Comparison of ENCODE assay signal across 10 cellular contexts in the genomic region with DNA sequence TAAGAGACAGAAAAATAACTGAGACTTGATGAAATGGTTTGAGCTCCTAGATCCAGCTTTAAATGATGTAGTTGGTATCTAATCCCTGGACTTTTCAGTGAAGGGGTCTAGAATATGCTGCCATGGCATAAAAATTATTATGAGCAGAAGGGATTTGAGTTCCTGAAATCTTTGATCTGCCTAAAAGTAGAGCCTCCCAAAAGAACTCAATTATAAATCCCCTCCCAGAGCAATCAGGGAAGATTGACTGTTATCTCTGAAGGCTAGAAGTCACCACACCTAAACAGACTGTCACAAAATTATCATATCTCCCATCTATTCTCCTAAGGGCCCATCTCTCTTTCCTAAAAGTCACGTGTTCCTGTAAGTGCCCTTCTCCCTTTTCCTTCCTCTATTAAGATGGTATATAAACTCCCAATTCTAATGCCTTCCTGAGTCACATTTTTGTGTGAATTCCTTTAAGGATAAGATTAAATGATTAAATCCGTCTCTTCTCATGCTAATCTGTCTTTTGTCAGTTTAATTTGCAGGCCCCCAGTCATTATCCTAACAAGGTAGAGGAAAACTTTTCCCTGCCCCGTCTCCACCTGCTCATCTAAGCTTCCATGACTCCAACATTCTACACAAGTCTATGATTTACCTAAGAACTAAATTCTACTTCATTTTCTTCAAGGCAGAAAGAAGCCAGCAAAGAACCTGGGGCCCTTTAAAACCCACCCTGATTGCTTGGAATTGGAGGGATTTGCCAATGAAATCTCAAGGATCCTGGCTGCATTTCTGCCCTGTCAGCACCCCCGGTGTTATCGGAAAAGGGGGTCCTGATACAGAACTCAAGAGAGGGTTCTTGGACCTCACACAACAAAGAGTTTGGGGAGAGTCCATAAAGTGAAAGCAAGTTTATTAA. TPM values are rescaled to one million over a fixed set of nuclear protein-coding genes. Genes with fewer than 3 reads are reported as not detected.
DNase-seq lines count a peak whose midpoint lies in the region; ATAC-seq, FAIRE-seq and TF ChIP-seq lines count a peak whose summit lies in the region.
"Had no signal": no experiment of that assay in that cellular context is flagged by ENCODE, and none has a peak within 500 bp of the region (broad histone marks: within the 10 kb centered on the region; RNA-seq: fewer than 3 reads in every experiment).

No MANE protein-coding gene starts in this region.

- H4K5ac ChIP-seq in H1 (ENCODE audit: insufficient read length, low read depth, low read length), result peak overlapping the region; percentile 94

- peak overlapping the region; percentile 92 for H3K18ac ChIP-seq in H1 (ENCODE audit: extremely low read depth, low read length)

- H3K4me1 Mint-ChIP-seq in activated T-cell treated with anti-CD3 and anti-CD28 coated beads, Interleukin-2, amount 50 U/mL, for 24 hours (ENCODE audit: low read depth), result peaks cover 11% of the 10 kb centered on the region

- H3K27me3 Mint-ChIP-seq in activated T-cell treated with anti-CD3 and anti-CD28 coated beads, Interleukin-2, amount 50 U/mL, for 24 hours, result peaks cover 47% of the 10 kb centered on the region

- H4K20me1 ChIP-seq in PC-3 (ENCODE audit: low read length) (no peaks in the 10 kb centered on the region), H1 (replicated peaks in 1 of 2; ENCODE audit: control insufficient read depth in 1 of 2, insufficient read depth in 2 of 2, low read length in 2 of 2) (no peaks in the 10 kb centered on the region)

- no peak for TF ChIP-seq RAD21 in H1 (IDR thresholded peaks at IDR 0.05 in 1 of 2, conservative IDR thresholded peaks at IDR 0.05 in 1 of 2; ENCODE audit: low read depth in 2 of 2, low read length in 2 of 2)

- ATAC-seq in PC-3, result no peak
- no peak for ATAC-seq in HG03571 (IDR thresholded peaks at IDR 0.05; ENCODE audit: unreplicated experiment)

- H4K8ac ChIP-seq in H1 (ENCODE audit: extremely low read depth, insufficient read depth, low read length), result no peak overlapping the region

- H3K4me3 Mint-ChIP-seq in activated T-cell treated with anti-CD3 and anti-CD28 coated beads, Interleukin-2, amount 50 U/mL, for 24 hours, result no peak overlapping the region
- H3K4me3 Mint-ChIP-seq: activated naive CD4-positive, alpha-beta T cell treated with anti-CD3 and anti-CD28 coated beads for 36 hours had no signal

- H3K4me2 ChIP-seq in PC-3 (ENCODE audit: low read length), result peak overlapping the region; percentile 81
- H3K4me2 ChIP-seq in H1 (ENCODE audit: insufficient read depth in 1 of 2, low read depth in 2 of 2, low read length in 2 of 2), result peak overlapping the region; percentile 56 to 57
- H3K4me2 ChIP-seq in parathyroid adenoma (ENCODE audit: low read length), result no peak overlapping the region

- H2BK5ac ChIP-seq in H1 (ENCODE audit: low read depth, low read length), result peak overlapping the region; percentile 99

- peak; percentile 33 to 54; a peak in 2 of 3 replicates for TF ChIP-seq POLR2A in H1 (IDR thresholded peaks at IDR 0.05; ENCODE audit: control extremely low read depth in 1 of 2, low read depth in 2 of 2, low read length in 2 of 2)

- H3K79me1 ChIP-seq in H1 (ENCODE audit: low read depth, low read length), result no peaks in the 10 kb centered on the region

- peak in 1 of 2 experiments; percentile 90; a peak in 1 of 3 replicates for TF ChIP-seq EP300 in H1 (IDR thresholded peaks at IDR 0.05; ENCODE audit: borderline replicate concordance in 1 of 2, low read depth in 2 of 2, low read length in 2 of 2)

- WGBS in H1 (ENCODE audit: extremely low coverage in 1 of 2, insufficient coverage in 1 of 2, insufficient read length in 1 of 2, insufficient replicate concordance in 2 of 2, low coverage in 1 of 2, low lambda C conversion rate in 2 of 2, missing lambda C conversion rate in 1 of 2), 2 experiments, result 5% methylated on average over 5 of the region's 5 CpGs; no CpG with 5 or more reads in 1 of the 2 experiments

- H3K4me1 ChIP-seq in PC-3 (ENCODE audit: insufficient read depth, low read length), result peaks cover 36% of the 10 kb centered on the region
- peaks cover 16 to 33% (median 23%) of the 10 kb centered on the region in 4 experiments for H3K4me1 ChIP-seq in H1 (replicated peaks in 1 of 4; ENCODE audit: control insufficient read depth in 3 of 4, insufficient read depth in 4 of 4, low read length in 3 of 4)
- peaks cover 16% of the 10 kb centered on the region for H3K4me1 ChIP-seq in parathyroid adenoma

- H4K91ac ChIP-seq in H1 (replicated peaks; ENCODE audit: insufficient read length, low read length), result peak overlapping the region; percentile 90

- H3K9me2 ChIP-seq in PC-3 (replicated peaks; ENCODE audit: low read length), result no peaks in the 10 kb centered on the region

- H3K9me3 ChIP-seq in PC-3 (ENCODE audit: low read length) (no peaks in the 10 kb centered on the region), H1 (ENCODE audit: insufficient read depth in 2 of 2, low read depth in 1 of 2, low read length in 1 of 2) (no peaks in the 10 kb centered on the region), parathyroid adenoma (ENCODE audit: control insufficient read depth, low read length) (no peaks in the 10 kb centered on the region)

- no peak overlapping the region for H3K23ac ChIP-seq in H1 (ENCODE audit: insufficient read length)

- intact Hi-C loops in PC-3 (cut with micrococcal nuclease), result no loop called here

- no peak for DNase-seq in AG10803 (ENCODE audit: low read depth)
- DNase-seq in PC-3, result no peak
- no peak for DNase-seq in H1 (ENCODE audit: low read depth in 1 of 2, low spot score in 2 of 2)
- DNase-seq in amygdala (lab: John Stamatoyannopoulos, UW), result no peak
- no peak for DNase-seq in activated T-cell treated with anti-CD3 and anti-CD28 coated beads, Interleukin-2, amount 50 U/mL, for 24 hours
- no peak for DNase-seq in activated T-cell treated with anti-CD3 and anti-CD28 coated beads for 4 hours
- DNase-seq: activated CD4-positive, alpha-beta T cell treated with anti-CD3 and anti-CD28 coated beads for 1 hour had no signal

- no peaks in the 10 kb centered on the region for H3K23me2 ChIP-seq in H1 (ENCODE audit: low read depth, low read length)

- H3K36me3 Mint-ChIP-seq in activated T-cell treated with anti-CD3 and anti-CD28 coated beads, Interleukin-2, amount 50 U/mL, for 24 hours (ENCODE audit: low read depth), result no peaks in the 10 kb centered on the region

- H3K14ac ChIP-seq in H1 (ENCODE audit: insufficient read length), result no peak overlapping the region

- H3K9ac ChIP-seq in PC-3 (ENCODE audit: low read length), result 0 out of 2 replicates have a peak overlapping the region, but pooled peaks have one; percentile 15
- peak overlapping the region in 3 of 4 experiments; percentile 47 to 74 (median 49); a peak in 6 of 7 replicates for H3K9ac ChIP-seq in H1 (replicated peaks in 1 of 4; ENCODE audit: extremely low read depth in 1 of 4, low read depth in 3 of 4, low read length in 3 of 4)
- H3K9ac ChIP-seq in parathyroid adenoma, result no peak overlapping the region

- no peaks in the 10 kb centered on the region for H3K36me3 ChIP-seq in PC-3 (ENCODE audit: low read depth, low read length)
- H3K36me3 ChIP-seq in H1 (ENCODE audit: control insufficient read depth in 2 of 4, insufficient read depth in 4 of 4, low read length in 3 of 4), result no peaks in the 10 kb centered on the region
- no peaks in the 10 kb centered on the region for H3K36me3 ChIP-seq in parathyroid adenoma (ENCODE audit: control insufficient read depth, insufficient read depth, low read length)

- no TSS peak for BruUV-seq in PC-3 (replicated peaks; lab: Mats Ljungman, UMichigan)

- H3K79me2 ChIP-seq in PC-3 (ENCODE audit: low read length) (no peaks in the 10 kb centered on the region), H1 (ENCODE audit: control insufficient read depth in 1 of 2, insufficient read depth in 2 of 2, low read length in 2 of 2) (no peaks in the 10 kb centered on the region), parathyroid adenoma (no peaks in the 10 kb centered on the region)

- FAIRE-seq in H1 (lab: Jason Lieb, UNC), result no peak

- no peaks in the 10 kb centered on the region for H3K9me3 Mint-ChIP-seq in activated T-cell treated with anti-CD3 and anti-CD28 coated beads, Interleukin-2, amount 50 U/mL, for 24 hours
- H3K9me3 Mint-ChIP-seq: activated naive CD4-positive, alpha-beta T cell treated with anti-CD3 and anti-CD28 coated beads for 36 hours had no signal

- CTCF ChIA-PET in PC-3 (lab: Charles Lee), result interaction anchor here (0.7 to 1.0 kb wide), 2 partner anchors 131 to 145 kb away, joined by 3 read pairs; no protein-coding TSS in a partner anchor
- CTCF ChIA-PET in H1 (lab: Charles Lee; ENCODE audit: partially characterized antibody), result interaction anchor here (0.6 to 4.3 kb wide), 8 partner anchors 16 to 835 kb away, joined by 3 to 29 read pairs (median 4); no protein-coding TSS in a partner anchor

- no peaks in the 10 kb centered on the region for H3K27me3 ChIP-seq in PC-3 (ENCODE audit: low read length)
- H3K27me3 ChIP-seq in H1 (replicated peaks in 1 of 4; ENCODE audit: control insufficient read depth in 3 of 4, extremely low read depth in 1 of 4, insufficient read depth in 3 of 4, low read length in 3 of 4), result no peaks in the 10 kb centered on the region
- H3K27me3 ChIP-seq in parathyroid adenoma (ENCODE audit: control insufficient read depth, insufficient read depth, low read length), result no peaks in the 10 kb centered on the region

- peak overlapping the region; percentile 88 for H3K56ac ChIP-seq in H1 (replicated peaks; ENCODE audit: insufficient read length, low read depth, low read length)

- no peaks in the 10 kb centered on the region for H3F3A ChIP-seq in PC-3 (ENCODE audit: low read length, unreplicated experiment)

- H3K27ac ChIP-seq in PC-3 (ENCODE audit: low read length) (peak overlapping the region; percentile 90), H1 (ENCODE audit: low read depth, low read length) (peak overlapping the region; percentile 90), parathyroid adenoma (peak overlapping the region; percentile 53)

- peak overlapping the region; percentile 95; the same call in 1 of the 2 replicates for H2BK20ac ChIP-seq in H1 (ENCODE audit: low read length)

- H2AK5ac ChIP-seq in H1 (ENCODE audit: low read depth, low read length), result peak overlapping the region; percentile 85; the same call in 1 of the 2 replicates

- H3K27ac Mint-ChIP-seq in activated T-cell treated with anti-CD3 and anti-CD28 coated beads, Interleukin-2, amount 50 U/mL, for 24 hours, result no peak overlapping the region
- H3K27ac Mint-ChIP-seq: activated naive CD4-positive, alpha-beta T cell treated with anti-CD3 and anti-CD28 coated beads for 36 hours had no signal

- POLR2A ChIA-PET in PC-3 (lab: Charles Lee; ENCODE audit: unreplicated experiment), result no interaction called here
- POLR2A ChIA-PET in H1 (lab: Charles Lee; ENCODE audit: partially characterized antibody), result interaction anchor here (0.5 to 6.1 kb wide), 28 partner anchors 9 to 178 kb away, joined by 3 to 72 read pairs (median 4); a partner anchor contains a TSS

- TF ChIP-seq CTCF in AG10803 (conservative IDR thresholded peaks at IDR 0.05; ENCODE audit: low read length) (no peak), PC-3 (conservative IDR thresholded peaks at IDR 0.05; ENCODE audit: low read depth, low read length) (no peak), H1 (IDR thresholded peaks at IDR 0.05; ENCODE audit: control extremely low read depth in 1 of 3, insufficient read depth in 1 of 3, low read depth in 1 of 3, low read length in 3 of 3) (no peak), parathyroid adenoma (IDR thresholded peaks at IDR 0.05) (no peak)

- H3K4ac ChIP-seq in H1 (replicated peaks; ENCODE audit: insufficient read length, low read depth, low read length), result peak overlapping the region; percentile 82

- 0 out of 2 replicates have a peak overlapping the region, but pooled peaks have one; percentile 6 for H3K4me3 ChIP-seq in AG10803 (ENCODE audit: low read length)
- no peak overlapping the region for H3K4me3 ChIP-seq in PC-3 (ENCODE audit: low read length)
- peak overlapping the region in 3 of 4 experiments; percentile 9 to 48 (median 11); a peak in 4 of 8 replicates for H3K4me3 ChIP-seq in H1 (ENCODE audit: extremely low read depth in 1 of 4, insufficient read depth in 2 of 4, low read depth in 3 of 4, low read length in 4 of 4)
- no peak overlapping the region for H3K4me3 ChIP-seq in parathyroid adenoma (ENCODE audit: low read depth, low read length)

- H2AFZ ChIP-seq in PC-3 (ENCODE audit: low read length) (peak overlapping the region; percentile 21; the same call in 1 of the 2 replicates), H1 (ENCODE audit: low read length) (no peak overlapping the region), parathyroid adenoma (peak overlapping the region; percentile 89)

- H2BK12ac ChIP-seq in H1 (ENCODE audit: low read depth, low read length), result peak overlapping the region; percentile 100; the same call in 1 of the 2 replicates

- no peak overlapping the region for H2BK15ac ChIP-seq in H1 (ENCODE audit: low read length)

- H2BK120ac ChIP-seq in H1 (replicated peaks; ENCODE audit: low read depth, low read length), result peak overlapping the region; percentile 99

RNA-seq across cellular contexts. Expression of a gene that starts 47.1 kb away (rescaled TPM):
- total RNA-seq in PC-3 (2014; rRNA removed), result 14.2 and 15.3 TPM in 2 replicates
- 60.0 and 63.0 TPM in 2 replicates for total RNA-seq in H1 (2021; fragmentation: NEBNext Ultra II Directional; extraction: Animal tissue kit (Norgen Biotek cat#: 25700))
- polyA plus RNA-seq in H1 (2011; rRNA removed), result 16.9 and 18.5 TPM in 2 replicates
- polyA plus RNA-seq in H1 (2011; cell fraction: cytosol; rRNA removed), result 22.2 TPM
- 25.5 TPM for polyA plus RNA-seq in H1 (2011; cell fraction: nucleus; rRNA removed)
- 29.4 to 43.1 TPM (median 36.3 TPM) in 4 replicates for polyA plus RNA-seq in H1 (2012, experiment 1 of 2)
- polyA plus RNA-seq in H1 (2012, experiment 2 of 2), result 6.0 TPM
- polyA plus RNA-seq in H1 (2013, experiment 1 of 2), result 42.3 TPM
- polyA plus RNA-seq in H1 (2013, experiment 2 of 2), result 40.8 TPM
- polyA minus RNA-seq in H1 (2011; rRNA and poly(A)+ RNA removed), result 38.0 and 38.8 TPM in 2 replicates
- 25.3 TPM for polyA minus RNA-seq in H1 (2011; cell fraction: cytosol; rRNA and poly(A)+ RNA removed)
- 40.5 TPM for polyA minus RNA-seq in H1 (2011; cell fraction: nucleus; rRNA and poly(A)+ RNA removed)

Comparison
In these comparisons a context has a peak if more than half of its experiments do, and no peak if none do; other contexts are left out.
1. H3K4me3 ChIP-seq: peak in AG10803 (single experiment) and H1 (3 of 4); none in PC-3 (single experiment) and parathyroid adenoma (single experiment).
2. Peak in every context shown above with its lines, with median percentiles within 50 percentile points of each other: H3K27ac ChIP-seq.